Comparison of ENCODE assay signal across 2 cellular contexts in the genomic region with DNA sequence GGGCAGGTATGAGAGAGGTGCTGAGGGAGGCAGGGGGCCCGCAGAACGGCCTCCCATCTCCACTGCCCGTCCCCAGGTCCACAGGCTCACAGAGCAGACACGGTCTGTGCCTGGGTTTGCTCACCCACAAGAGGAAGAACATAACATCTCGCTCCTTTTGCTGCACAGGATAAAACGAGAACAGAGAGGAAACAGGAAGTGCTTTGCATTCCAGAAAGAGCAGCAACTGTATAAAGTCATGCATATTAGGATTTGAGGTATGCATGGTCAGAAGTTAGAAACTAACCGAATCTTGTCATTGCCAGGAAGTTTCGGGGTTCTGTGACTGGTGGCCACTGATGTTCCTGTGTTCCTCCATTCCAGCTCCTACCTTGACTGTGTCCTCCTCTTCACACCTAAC.
TF ChIP-seq lines count a peak whose summit lies in the region.

No MANE protein-coding gene starts in this region.

TF ChIP-seq in liver, 16 proteins besides CTCF, POLR2A, EP300 and RAD21 (continued from another document):
- TF ChIP-seq MAX (IDR thresholded peaks at IDR 0.05), result no peak
- TF ChIP-seq HNF4G (IDR thresholded peaks at IDR 0.05), result no peak
- no peak for TF ChIP-seq TAF1 (conservative IDR thresholded peaks at IDR 0.05)
- no peak for TF ChIP-seq GABPA (IDR thresholded peaks at IDR 0.05 in 1 of 2, conservative IDR thresholded peaks at IDR 0.05 in 1 of 2)
- no peak for TF ChIP-seq REST (IDR thresholded peaks at IDR 0.05)
- TF ChIP-seq ZBTB33 (IDR thresholded peaks at IDR 0.05), result peak; percentile 52
- TF ChIP-seq FOXA2 (IDR thresholded peaks at IDR 0.05), result no peak
- no peak for TF ChIP-seq HNF4A (conservative IDR thresholded peaks at IDR 0.05)
- TF ChIP-seq FOXA1 (IDR thresholded peaks at IDR 0.05), result no peak
- peak; percentile 6 to 28 for TF ChIP-seq RXRA (IDR thresholded peaks at IDR 0.05)
- peak; percentile 24 for TF ChIP-seq SP1 (IDR thresholded peaks at IDR 0.05)
- no peak for TF ChIP-seq YY1 (IDR thresholded peaks at IDR 0.05)
- no peak for TF ChIP-seq NR2F2 (IDR thresholded peaks at IDR 0.05)
- TF ChIP-seq ATF3 (IDR thresholded peaks at IDR 0.05), result no peak

TF ChIP-seq in HepG2, 621 proteins besides CTCF, POLR2A, EP300 and RAD21:
- TF ChIP-seq SNAPC4 (CRISPR knock-in tag; IDR thresholded peaks at IDR 0.05), result no peak
- TF ChIP-seq, protein P1, sequence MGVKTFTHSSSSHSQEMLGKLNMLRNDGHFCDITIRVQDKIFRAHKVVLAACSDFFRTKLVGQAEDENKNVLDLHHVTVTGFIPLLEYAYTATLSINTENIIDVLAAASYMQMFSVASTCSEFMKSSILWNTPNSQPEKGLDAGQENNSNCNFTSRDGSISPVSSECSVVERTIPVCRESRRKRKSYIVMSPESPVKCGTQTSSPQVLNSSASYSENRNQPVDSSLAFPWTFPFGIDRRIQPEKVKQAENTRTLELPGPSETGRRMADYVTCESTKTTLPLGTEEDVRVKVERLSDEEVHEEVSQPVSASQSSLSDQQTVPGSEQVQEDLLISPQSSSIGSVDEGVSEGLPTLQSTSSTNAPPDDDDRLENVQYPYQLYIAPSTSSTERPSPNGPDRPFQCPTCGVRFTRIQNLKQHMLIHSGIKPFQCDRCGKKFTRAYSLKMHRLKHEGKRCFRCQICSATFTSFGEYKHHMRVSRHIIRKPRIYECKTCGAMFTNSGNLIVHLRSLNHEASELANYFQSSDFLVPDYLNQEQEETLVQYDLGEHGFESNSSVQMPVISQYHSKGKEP (CRISPR knock-in tag; IDR thresholded peaks at IDR 0.05), result no peak
- no peak for TF ChIP-seq ZNF646 (CRISPR knock-in tag; IDR thresholded peaks at IDR 0.05)
- TF ChIP-seq SP2 (CRISPR knock-in tag; IDR thresholded peaks at IDR 0.05), result no peak
- TF ChIP-seq ZNF30 (CRISPR knock-in tag; IDR thresholded peaks at IDR 0.05), result no peak
- TF ChIP-seq, protein P2, sequence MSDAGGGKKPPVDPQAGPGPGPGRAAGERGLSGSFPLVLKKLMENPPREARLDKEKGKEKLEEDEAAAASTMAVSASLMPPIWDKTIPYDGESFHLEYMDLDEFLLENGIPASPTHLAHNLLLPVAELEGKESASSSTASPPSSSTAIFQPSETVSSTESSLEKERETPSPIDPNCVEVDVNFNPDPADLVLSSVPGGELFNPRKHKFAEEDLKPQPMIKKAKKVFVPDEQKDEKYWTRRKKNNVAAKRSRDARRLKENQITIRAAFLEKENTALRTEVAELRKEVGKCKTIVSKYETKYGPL (CRISPR knock-in tag; IDR thresholded peaks at IDR 0.05), result no peak
- TF ChIP-seq, protein P3, sequence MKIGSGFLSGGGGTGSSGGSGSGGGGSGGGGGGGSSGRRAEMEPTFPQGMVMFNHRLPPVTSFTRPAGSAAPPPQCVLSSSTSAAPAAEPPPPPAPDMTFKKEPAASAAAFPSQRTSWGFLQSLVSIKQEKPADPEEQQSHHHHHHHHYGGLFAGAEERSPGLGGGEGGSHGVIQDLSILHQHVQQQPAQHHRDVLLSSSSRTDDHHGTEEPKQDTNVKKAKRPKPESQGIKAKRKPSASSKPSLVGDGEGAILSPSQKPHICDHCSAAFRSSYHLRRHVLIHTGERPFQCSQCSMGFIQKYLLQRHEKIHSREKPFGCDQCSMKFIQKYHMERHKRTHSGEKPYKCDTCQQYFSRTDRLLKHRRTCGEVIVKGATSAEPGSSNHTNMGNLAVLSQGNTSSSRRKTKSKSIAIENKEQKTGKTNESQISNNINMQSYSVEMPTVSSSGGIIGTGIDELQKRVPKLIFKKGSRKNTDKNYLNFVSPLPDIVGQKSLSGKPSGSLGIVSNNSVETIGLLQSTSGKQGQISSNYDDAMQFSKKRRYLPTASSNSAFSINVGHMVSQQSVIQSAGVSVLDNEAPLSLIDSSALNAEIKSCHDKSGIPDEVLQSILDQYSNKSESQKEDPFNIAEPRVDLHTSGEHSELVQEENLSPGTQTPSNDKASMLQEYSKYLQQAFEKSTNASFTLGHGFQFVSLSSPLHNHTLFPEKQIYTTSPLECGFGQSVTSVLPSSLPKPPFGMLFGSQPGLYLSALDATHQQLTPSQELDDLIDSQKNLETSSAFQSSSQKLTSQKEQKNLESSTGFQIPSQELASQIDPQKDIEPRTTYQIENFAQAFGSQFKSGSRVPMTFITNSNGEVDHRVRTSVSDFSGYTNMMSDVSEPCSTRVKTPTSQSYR (CRISPR knock-in tag; IDR thresholded peaks at IDR 0.05; ENCODE audit: borderline replicate concordance), result no peak
- TF ChIP-seq ZNF816 (CRISPR knock-in tag; IDR thresholded peaks at IDR 0.05; ENCODE audit: borderline replicate concordance), result no peak
- TF ChIP-seq USF2 (IDR thresholded peaks at IDR 0.05; ENCODE audit: low read depth, low read length), result no peak
- TF ChIP-seq USF2 (CRISPR knock-in tag; IDR thresholded peaks at IDR 0.05; ENCODE audit: borderline replicate concordance), result no peak
